Comparison of ENCODE assay signal across 9 cellular contexts in genomic region chr2:30148850-30149249, GRCh38. TPM values are rescaled to one million over a fixed set of nuclear protein-coding genes. Genes with fewer than 3 reads are reported as not detected.
A peak's percentile ranks its signal among the peaks of the same experiment; 100 is the strongest.
DNase-seq lines count a peak whose midpoint lies in the region; ATAC-seq, FAIRE-seq and TF ChIP-seq lines count a peak whose summit lies in the region.
"Had no signal": no experiment of that assay in that cellular context is flagged by ENCODE, and none has a peak within 500 bp of the region (broad histone marks: within the 10 kb centered on the region; RNA-seq: fewer than 3 reads in every experiment).

No MANE protein-coding gene starts in this region.

- no TSS peak for BruUV-seq in HepG2 (replicated peaks; lab: Mats Ljungman, UMichigan)

- no peaks in the 10 kb centered on the region for H3K27me3 Mint-ChIP-seq in activated naive CD8-positive, alpha-beta T cell treated with anti-CD3 and anti-CD28 coated beads, Interleukin-2, amount 50 U/mL, for 24 hours
- H3K27me3 Mint-ChIP-seq in mesothelial cell of epicardium (ENCODE audit: low read depth) = no peaks in the 10 kb centered on the region

- H3K9ac ChIP-seq in HepG2 (ENCODE audit: insufficient read depth, low read depth, low read length) = no peak overlapping the region

- peaks cover 2 to 4% of the 10 kb centered on the region in 2 experiments; a peak in 1 of 5 replicates for H3K27me3 ChIP-seq in HepG2 (ENCODE audit: control insufficient read depth in 1 of 2, insufficient read depth in 2 of 2, low read length in 2 of 2)
- H3K27me3 ChIP-seq in right lobe of liver = no peaks in the 10 kb centered on the region

- H3K9me3 ChIP-seq in HepG2 (ENCODE audit: low read length) = no peaks in the 10 kb centered on the region
- H3K9me3 ChIP-seq in right lobe of liver = no peaks in the 10 kb centered on the region

- POLR2A ChIA-PET in HepG2 (lab: Yijun Ruan, JAX) = no interaction called here

- intact Hi-C loops in HepG2 (cut with micrococcal nuclease; ENCODE audit: unreplicated experiment) (loop anchor here (5.0 kb wide), 1 partner anchor 298 kb away; the partner anchor contains the start of gene LCLAT1), right lobe of liver (cut with DNase I) (no loop called here), posterior vena cava (cut with DNase I) (no loop called here)

- H3K4me3 Mint-ChIP-seq in activated naive CD8-positive, alpha-beta T cell treated with anti-CD3 and anti-CD28 coated beads, Interleukin-2, amount 50 U/mL, for 24 hours = peak overlapping the region; percentile 84
- H3K4me3 Mint-ChIP-seq in mesothelial cell of epicardium = peak overlapping the region; percentile 82

- no peak for FAIRE-seq in HepG2 (lab: Jason Lieb, UNC)

- TF ChIP-seq POLR2A in HepG2 (IDR thresholded peaks at IDR 0.05; ENCODE audit: insufficient read depth in 1 of 2, low read depth in 2 of 2, low read length in 2 of 2) = no peak
- no peak for TF ChIP-seq POLR2A in right lobe of liver (IDR thresholded peaks at IDR 0.05)

- no peak overlapping the region for H3K4me3 ChIP-seq in HepG2 (replicated peaks in 1 of 3; ENCODE audit: insufficient read depth in 1 of 3, low read depth in 2 of 3, low read length in 3 of 3)
- peak overlapping the region in 1 of 3 donors; percentile 91 for H3K4me3 ChIP-seq in right lobe of liver

- H3K9me3 Mint-ChIP-seq in activated naive CD8-positive, alpha-beta T cell treated with anti-CD3 and anti-CD28 coated beads, Interleukin-2, amount 50 U/mL, for 24 hours = no peaks in the 10 kb centered on the region
- no peaks in the 10 kb centered on the region for H3K9me3 Mint-ChIP-seq in mesothelial cell of epicardium

- H3K4me1 ChIP-seq in HepG2 (ENCODE audit: insufficient read depth, low read length) = peaks cover 44% of the 10 kb centered on the region
- H3K4me1 ChIP-seq in right lobe of liver = peaks cover 0 to 25% (median 15%) of the 10 kb centered on the region in 4 donors

- in situ Hi-C loops in HepG2 (cut with HindIII; ENCODE audit: extremely low pct_ligation_motif_present, low pct_unique_long_range_greater_than_20kb) = no loop called here

- H4K20me1 ChIP-seq in HepG2 (ENCODE audit: insufficient read depth, low read length) = peaks cover 10% of the 10 kb centered on the region; the same call in 1 of the 2 replicates

- no peak for DNase-seq in HepG2 (ENCODE audit: low spot score)
- no peak for DNase-seq in right lobe of liver
- no peak for DNase-seq in activated naive CD8-positive, alpha-beta T cell treated with anti-CD3 and anti-CD28 coated beads, Interleukin-2, amount 50 U/mL, for 24 hours
- DNase-seq in mesothelial cell of epicardium (ENCODE audit: low spot score in 2 of 2, unreplicated experiment in 2 of 2) = no peak
- no peak for DNase-seq in COLO829 (ENCODE audit: low spot score)
- DNase-seq in posterior vena cava (ENCODE audit: low spot score) = no peak
- DNase-seq in iPS-NIHi11 (ENCODE audit: low spot score) = no peak
- DNase-seq: COR-L47 had no signal

- TF ChIP-seq CTCF in HepG2 (CRISPR knock-in tag; IDR thresholded peaks at IDR 0.05) (no peak), right lobe of liver (IDR thresholded peaks at IDR 0.05) (no peak), mesothelial cell of epicardium (IDR thresholded peaks at IDR 0.05; ENCODE audit: unreplicated experiment) (no peak)

- no peak overlapping the region for H2AFZ ChIP-seq in HepG2 (ENCODE audit: low read length)

- no peak for TF ChIP-seq EP300 in HepG2 (IDR thresholded peaks at IDR 0.05; ENCODE audit: low read depth in 2 of 2, low read length in 2 of 2)
- TF ChIP-seq EP300 in HepG2 (CRISPR knock-in tag; IDR thresholded peaks at IDR 0.05; ENCODE audit: borderline replicate concordance) = no peak

- WGBS in HepG2 (ENCODE audit: low lambda C conversion rate) = 57% methylated on average over 4 of the region's 4 CpGs
- 43% methylated on average over 4 of the region's 4 CpGs for WGBS in right lobe of liver (ENCODE audit: insufficient coverage, low coverage, low lambda C conversion rate, missing lambda C conversion rate)

- CTCF ChIA-PET in HepG2 (lab: Yijun Ruan, JAX; ENCODE audit: low intra/inter-chr PET ratio, low total read pairs) = no interaction called here

- peak overlapping the region; percentile 93 for H3K27ac Mint-ChIP-seq in activated naive CD8-positive, alpha-beta T cell treated with anti-CD3 and anti-CD28 coated beads, Interleukin-2, amount 50 U/mL, for 24 hours
- H3K27ac Mint-ChIP-seq in mesothelial cell of epicardium = peak overlapping the region; percentile 93

- H3K36me3 ChIP-seq in HepG2 (replicated peaks in 1 of 2; ENCODE audit: control insufficient read depth in 1 of 2, insufficient read depth in 2 of 2, low read length in 2 of 2) = no peaks in the 10 kb centered on the region
- H3K36me3 ChIP-seq in right lobe of liver = no peaks in the 10 kb centered on the region

- peaks cover 30% of the 10 kb centered on the region for H3K36me3 Mint-ChIP-seq in activated naive CD8-positive, alpha-beta T cell treated with anti-CD3 and anti-CD28 coated beads, Interleukin-2, amount 50 U/mL, for 24 hours (ENCODE audit: low read depth)
- H3K36me3 Mint-ChIP-seq in mesothelial cell of epicardium = peaks cover 8% of the 10 kb centered on the region

- H3K4me2 ChIP-seq in HepG2 (ENCODE audit: low read depth, low read length) = peak overlapping the region; percentile 91

- H3K4me1 Mint-ChIP-seq in activated naive CD8-positive, alpha-beta T cell treated with anti-CD3 and anti-CD28 coated beads, Interleukin-2, amount 50 U/mL, for 24 hours = peaks cover 73% of the 10 kb centered on the region
- H3K4me1 Mint-ChIP-seq in mesothelial cell of epicardium = peaks cover 47% of the 10 kb centered on the region

- no peak for TF ChIP-seq RAD21 in HepG2 (CRISPR knock-in tag; IDR thresholded peaks at IDR 0.05)

- no peaks in the 10 kb centered on the region for H3K79me2 ChIP-seq in HepG2 (ENCODE audit: insufficient read depth, low read length)

- no peak overlapping the region for H3K27ac ChIP-seq in HepG2 (ENCODE audit: extremely low read length, insufficient read depth, low read length)
- no peak overlapping the region for H3K27ac ChIP-seq in right lobe of liver

- ATAC-seq in HepG2 = no peak
- no peak for ATAC-seq in right lobe of liver
- ATAC-seq in activated naive CD8-positive, alpha-beta T cell treated with anti-CD3 and anti-CD28 coated beads, Interleukin-2, amount 50 U/mL, for 24 hours = no peak
- no peak for ATAC-seq in HG03442 (IDR thresholded peaks at IDR 0.05; ENCODE audit: unreplicated experiment)

TF ChIP-seq in HepG2, 621 proteins besides CTCF, POLR2A, EP300 and RAD21 (continues in another document):
- TF ChIP-seq ZFP82 (CRISPR knock-in tag; IDR thresholded peaks at IDR 0.05; ENCODE audit: borderline replicate concordance) (no peak), CEBPG (CRISPR knock-in tag; IDR thresholded peaks at IDR 0.05) (peak; percentile 46; the same call in 1 of the 2 replicates), ZNF512B (CRISPR knock-in tag; IDR thresholded peaks at IDR 0.05; ENCODE audit: borderline replicate concordance) (no peak), CEBPB (IDR thresholded peaks at IDR 0.05; ENCODE audit: borderline replicate concordance, low read depth, low read length) (peak; percentile 86), ZMYM4 (CRISPR knock-in tag; IDR thresholded peaks at IDR 0.05) (no peak), ZNF20 (CRISPR knock-in tag; IDR thresholded peaks at IDR 0.05) (no peak), ZBTB8A (CRISPR knock-in tag; IDR thresholded peaks at IDR 0.05; ENCODE audit: borderline replicate concordance, low read depth) (no peak)

RNA-seq across cellular contexts. Expression of gene YPEL5, which starts 2.0 kb away (rescaled TPM):
- total RNA-seq in HepG2 (2016; rRNA removed; fragmentation: Illumina TruSeq; extraction: Trizol) = 12.7 and 20.8 TPM in 2 replicates
- total RNA-seq in HepG2 (2016; cell fraction: cytosol; rRNA removed; fragmentation: Illumina TruSeq; extraction: Trizol; ENCODE audit: low read depth) = 3.1 and 4.2 TPM in 2 replicates
- total RNA-seq in HepG2 (2016; cell fraction: insoluble cytoplasmic fraction; rRNA removed; fragmentation: Illumina TruSeq; extraction: Trizol) = 13.3 and 21.4 TPM in 2 replicates
- 10.5 and 12.1 TPM in 2 replicates for total RNA-seq in HepG2 (2016; cell fraction: membrane; rRNA removed; fragmentation: Illumina TruSeq; extraction: Trizol)
- 14.3 and 15.3 TPM in 2 replicates for total RNA-seq in HepG2 (2016; cell fraction: nucleus; rRNA removed; fragmentation: Illumina TruSeq; extraction: Trizol)
- polyA plus RNA-seq in HepG2 (2011; rRNA removed) = 49.7 and 55.6 TPM in 2 replicates
- 28.5 and 45.1 TPM in 2 replicates for polyA plus RNA-seq in HepG2 (2011; cell fraction: cytosol; rRNA removed)
- 19.0 and 23.4 TPM in 2 replicates for polyA plus RNA-seq in HepG2 (2011; cell fraction: nucleus; rRNA removed)
- 47.3 and 48.5 TPM in 2 replicates for polyA plus RNA-seq in HepG2 (2012)
- polyA plus RNA-seq in HepG2 (2016; cell fraction: cytosol; fragmentation: Illumina TruSeq; extraction: Trizol; ENCODE audit: low read depth) = 3.6 and 4.4 TPM in 2 replicates
- 30.6 and 37.0 TPM in 2 replicates for polyA plus RNA-seq in HepG2 (2016; cell fraction: insoluble cytoplasmic fraction; fragmentation: Illumina TruSeq; extraction: Trizol; ENCODE audit: low read depth)
- polyA plus RNA-seq in HepG2 (2016; cell fraction: membrane; fragmentation: Illumina TruSeq; extraction: Trizol; ENCODE audit: low read depth) = 8.1 and 9.4 TPM in 2 replicates
- 16.6 and 19.4 TPM in 2 replicates for polyA plus RNA-seq in HepG2 (2016; cell fraction: nucleus; fragmentation: Illumina TruSeq; extraction: Trizol; ENCODE audit: insufficient read depth, low read depth)
- 8.5 and 44.5 TPM in 2 replicates for polyA minus RNA-seq in HepG2 (2011; rRNA and poly(A)+ RNA removed; ENCODE audit: low replicate concordance)
- polyA minus RNA-seq in HepG2 (2011; cell fraction: cytosol; rRNA and poly(A)+ RNA removed) = 24.6 and 35.0 TPM in 2 replicates
- polyA minus RNA-seq in HepG2 (2011; cell fraction: nucleus; rRNA and poly(A)+ RNA removed) = 38.5 and 44.5 TPM in 2 replicates
- 10 to 100 TPM; 22.7 to 49.2 (median 39.6) TPM for total RNA-seq in right lobe of liver
- 73.4 to 81.1 TPM (median 79.4 TPM) in 3 replicates for total RNA-seq in mesothelial cell of epicardium
- total RNA-seq in posterior vena cava = 10 to 100 TPM; 88.3 to 95.7 TPM
